Comparison of ENCODE assay signal across 20 cellular contexts in the genomic region with DNA sequence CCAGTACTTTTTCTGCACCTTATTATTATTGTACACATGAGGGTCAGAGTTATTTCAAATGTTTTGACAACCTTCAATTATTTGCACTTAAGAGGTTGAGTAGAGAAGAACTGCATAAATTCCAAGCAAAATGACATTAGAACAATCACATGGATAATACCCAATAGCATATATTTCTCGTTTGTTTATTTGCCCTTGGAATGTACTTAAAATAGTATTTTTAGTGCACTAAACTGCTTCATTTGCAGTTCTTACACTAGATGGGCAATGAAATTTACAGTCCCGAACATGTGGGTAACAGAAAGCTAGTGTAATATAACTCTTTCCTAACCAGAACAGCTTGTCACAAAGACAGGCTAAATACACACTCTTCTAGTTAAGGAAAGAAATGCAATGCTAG.
DNase-seq lines count a peak whose midpoint lies in the region; ATAC-seq and TF ChIP-seq lines count a peak whose summit lies in the region.
"Had no signal": no experiment of that assay in that cellular context is flagged by ENCODE, and none has a peak within 500 bp of the region (broad histone marks: within the 10 kb centered on the region; RNA-seq: fewer than 3 reads in every experiment).

No MANE protein-coding gene starts in this region.

- peak overlapping the region; percentile 40 for H3K4me3 Mint-ChIP-seq in CD8-positive, alpha-beta T cell
- H3K4me3 Mint-ChIP-seq in immature natural killer cell, result peak overlapping the region in 4 of 5 donors; percentile 62 to 79 (median 73)
- peak overlapping the region in 4 of 10 donors; percentile 12 to 52 (median 38) for H3K4me3 Mint-ChIP-seq in naive thymus-derived CD4-positive, alpha-beta T cell
- H3K4me3 Mint-ChIP-seq: HFFc6 had no signal

- 31% methylated on average over 2 of the region's 2 CpGs for WGBS in prostate gland

- peaks cover 97 to 100% (median 100%) of the 10 kb centered on the region in 10 experiments for H3K4me1 ChIP-seq in BLaER1 treated with 17β-estradiol and CSF1 and Interleukin-3, amounts not matched to agents 10 nM and 100 nM
- H3K4me1 ChIP-seq in CD8-positive, alpha-beta T cell (ENCODE audit: insufficient read depth, low read length), result peaks cover 43% of the 10 kb centered on the region
- H3K4me1 ChIP-seq in prostate gland (replicated peaks), result no peaks in the 10 kb centered on the region
- peaks cover 15 to 42% of the 10 kb centered on the region in 2 donors for H3K4me1 ChIP-seq in naive thymus-derived CD4-positive, alpha-beta T cell (ENCODE audit: control insufficient read depth in 2 of 2, insufficient read depth in 2 of 2, low read length in 2 of 2)

- POLR2A ChIA-PET in CD8-positive, alpha-beta T cell (lab: Charles Lee), result interaction anchor here (1.0 to 1.5 kb wide), 4 partner anchors 11 to 67 kb away, joined by 3 to 6 read pairs (median 4); no protein-coding TSS in a partner anchor
- POLR2A ChIA-PET in naive thymus-derived CD4-positive, alpha-beta T cell (lab: Charles Lee), result interaction anchor here (1.5 to 3.3 kb wide), 4 partner anchors 8 to 15 kb away, joined by 5 to 18 read pairs (median 15); no protein-coding TSS in a partner anchor

- CTCF ChIA-PET in CD8-positive, alpha-beta T cell (lab: Charles Lee), result interaction anchor here (1.2 to 2.9 kb wide), 4 partner anchors 12 to 39 kb away, joined by 3 to 9 read pairs (median 4); no protein-coding TSS in a partner anchor
- CTCF ChIA-PET in naive thymus-derived CD4-positive, alpha-beta T cell (lab: Charles Lee), result interaction anchor here (0.8 to 1.5 kb wide), 2 partner anchors 8 to 20 kb away, joined by 5 to 7 read pairs; no protein-coding TSS in a partner anchor

- intact Hi-C loops in CD8-positive, alpha-beta T cell (cut with DNase I, micrococcal nuclease), result no loop called here
- intact Hi-C loops in prostate gland (cut with DNase I), result no loop called here
- intact Hi-C loops in naive thymus-derived CD4-positive, alpha-beta T cell (cut with micrococcal nuclease), result no loop called here

- H3K27me3 ChIP-seq in BLaER1 treated with 17β-estradiol and CSF1 and Interleukin-3, amounts not matched to agents 10 nM and 100 nM, result no peaks in the 10 kb centered on the region
- H3K27me3 ChIP-seq in CD8-positive, alpha-beta T cell (ENCODE audit: insufficient read depth, low read length), result no peaks in the 10 kb centered on the region
- H3K27me3 ChIP-seq in prostate gland (replicated peaks; ENCODE audit: insufficient read depth), result no peaks in the 10 kb centered on the region
- H3K27me3 ChIP-seq in naive thymus-derived CD4-positive, alpha-beta T cell (ENCODE audit: control insufficient read depth in 2 of 2, insufficient read depth in 2 of 2, low read length in 2 of 2), result no peaks in the 10 kb centered on the region

- H3K4me3 ChIP-seq in BLaER1 treated with 17β-estradiol and CSF1 and Interleukin-3, amounts not matched to agents 10 nM and 100 nM, result no peak overlapping the region
- no peak overlapping the region for H3K4me3 ChIP-seq in CD8-positive, alpha-beta T cell (ENCODE audit: low read depth, low read length)
- no peak overlapping the region for H3K4me3 ChIP-seq in prostate gland
- H3K4me3 ChIP-seq in naive thymus-derived CD4-positive, alpha-beta T cell (ENCODE audit: low read length), result no peak overlapping the region

- peak overlapping the region in 5 of 11 experiments; percentile 23 to 59 (median 40); a peak in 5 of 22 replicates for H3K9ac ChIP-seq in BLaER1 treated with 17β-estradiol and CSF1 and Interleukin-3, amounts not matched to agents 10 nM and 100 nM

- H3K27me3 Mint-ChIP-seq in CD8-positive, alpha-beta T cell (ENCODE audit: low read depth), result no peaks in the 10 kb centered on the region
- H3K27me3 Mint-ChIP-seq in immature natural killer cell (ENCODE audit: low read depth in 3 of 3), result no peaks in the 10 kb centered on the region
- H3K27me3 Mint-ChIP-seq in naive thymus-derived CD4-positive, alpha-beta T cell, result peaks cover 0 to 11% (median 0%) of the 10 kb centered on the region in 5 donors
- H3K27me3 Mint-ChIP-seq: CD4-positive, CD25-positive, alpha-beta regulatory T cell had no signal

- H3K9me3 ChIP-seq in BLaER1 treated with 17β-estradiol and CSF1 and Interleukin-3, amounts not matched to agents 10 nM and 100 nM (replicated peaks in 1 of 11), result peaks cover 0 to 6% (median 0%) of the 10 kb centered on the region in 11 experiments; a peak in 1 of 22 replicates
- no peaks in the 10 kb centered on the region for H3K9me3 ChIP-seq in CD8-positive, alpha-beta T cell (ENCODE audit: low read length)
- H3K9me3 ChIP-seq in prostate gland, result no peaks in the 10 kb centered on the region
- H3K9me3 ChIP-seq in naive thymus-derived CD4-positive, alpha-beta T cell (ENCODE audit: control insufficient read depth in 2 of 3, low read length in 3 of 3), result no peaks in the 10 kb centered on the region

- H3K27ac Mint-ChIP-seq in CD8-positive, alpha-beta T cell, result peak overlapping the region; percentile 66
- H3K27ac Mint-ChIP-seq in immature natural killer cell, result peak overlapping the region in 5 of 6 donors; percentile 0 to 66 (median 32)
- H3K27ac Mint-ChIP-seq in naive thymus-derived CD4-positive, alpha-beta T cell, result peak overlapping the region in 4 of 9 donors; percentile 47 to 60 (median 54)
- H3K27ac Mint-ChIP-seq: HFFc6 had no signal

- peak overlapping the region; percentile 58 to 88 (median 78); a peak in 18 of 22 replicates for H3K27ac ChIP-seq in BLaER1 treated with 17β-estradiol and CSF1 and Interleukin-3, amounts not matched to agents 10 nM and 100 nM
- H3K27ac ChIP-seq in CD8-positive, alpha-beta T cell (ENCODE audit: low read depth, low read length), result no peak overlapping the region
- H3K27ac ChIP-seq in prostate gland, result no peak overlapping the region
- H3K27ac ChIP-seq in naive thymus-derived CD4-positive, alpha-beta T cell (ENCODE audit: low read depth, low read length), result no peak overlapping the region

- H3K36me3 Mint-ChIP-seq in CD8-positive, alpha-beta T cell, result peaks cover 11% of the 10 kb centered on the region
- peaks cover 0 to 6% (median 6%) of the 10 kb centered on the region in 3 donors for H3K36me3 Mint-ChIP-seq in immature natural killer cell
- H3K36me3 Mint-ChIP-seq in naive thymus-derived CD4-positive, alpha-beta T cell, result peaks cover 0 to 12% (median 7%) of the 10 kb centered on the region in 5 donors

- ATAC-seq in CD8-positive, alpha-beta T cell, result no peak
- ATAC-seq in HG03039 (IDR thresholded peaks at IDR 0.05; ENCODE audit: unreplicated experiment) (no peak), HG03460 (IDR thresholded peaks at IDR 0.05; ENCODE audit: unreplicated experiment) (no peak)
- ATAC-seq in naive thymus-derived CD4-positive, alpha-beta T cell, result no peak

- peaks cover 0 to 84% (median 0%) of the 10 kb centered on the region in 11 experiments; a peak in 5 of 22 replicates for H4K20me1 ChIP-seq in BLaER1 treated with 17β-estradiol and CSF1 and Interleukin-3, amounts not matched to agents 10 nM and 100 nM

- H3K4me2 ChIP-seq in BLaER1 treated with 17β-estradiol and CSF1 and Interleukin-3, amounts not matched to agents 10 nM and 100 nM, result peak overlapping the region; percentile 75 to 99 (median 89)

- DNase-seq in CD8-positive, alpha-beta T cell, result no peak
- DNase-seq in NCI-H2227 treated with DMSO at 0.1 percent for 48 hours (lab: John Stamatoyannopoulos, UW), result peak; percentile 43
- no peak for DNase-seq in immature natural killer cell
- no peak for DNase-seq in prostate gland (ENCODE audit: low spot score)
- no peak for DNase-seq in naive thymus-derived CD4-positive, alpha-beta T cell
- DNase-seq: ACHN; AML-193; CD4-positive, CD25-positive, alpha-beta regulatory T cell; DMS79 treated with DMSO at 0.1 percent for 48 hours; GOT3; HFFc6; KBM-7; NCI-H1092 treated with DMSO at 0.1 percent for 48 hours; NCI-H1694; NCI-H2107; NCI-H69; RPMI8226 had no signal

- H3K36me3 ChIP-seq in BLaER1 treated with 17β-estradiol and CSF1 and Interleukin-3, amounts not matched to agents 10 nM and 100 nM, result peaks cover 0 to 98% (median 63%) of the 10 kb centered on the region in 11 experiments; a peak in 18 of 22 replicates
- H3K36me3 ChIP-seq in CD8-positive, alpha-beta T cell (ENCODE audit: insufficient read depth, low read length), result no peaks in the 10 kb centered on the region
- no peaks in the 10 kb centered on the region for H3K36me3 ChIP-seq in prostate gland
- H3K36me3 ChIP-seq in naive thymus-derived CD4-positive, alpha-beta T cell (ENCODE audit: control insufficient read depth in 2 of 3, insufficient read depth in 3 of 3, low read length in 3 of 3), result no peaks in the 10 kb centered on the region

- H3K4me1 Mint-ChIP-seq in CD8-positive, alpha-beta T cell (ENCODE audit: low read depth), result peaks cover 24% of the 10 kb centered on the region
- peaks cover 0 to 32% of the 10 kb centered on the region in 2 donors for H3K4me1 Mint-ChIP-seq in immature natural killer cell
- H3K4me1 Mint-ChIP-seq in naive thymus-derived CD4-positive, alpha-beta T cell, result peaks cover 8 to 36% (median 20%) of the 10 kb centered on the region in 7 donors

- no peak for TF ChIP-seq CTCF in CD8-positive, alpha-beta T cell (IDR thresholded peaks at IDR 0.05)
- TF ChIP-seq CTCF in prostate gland (IDR thresholded peaks at IDR 0.05), result no peak

- no peaks in the 10 kb centered on the region for H3K9me3 Mint-ChIP-seq in CD8-positive, alpha-beta T cell
- H3K9me3 Mint-ChIP-seq in immature natural killer cell, result no peaks in the 10 kb centered on the region
- H3K9me3 Mint-ChIP-seq in naive thymus-derived CD4-positive, alpha-beta T cell, result peaks cover 0 to 1% (median 0%) of the 10 kb centered on the region in 11 donors
- H3K9me3 Mint-ChIP-seq: CD4-positive, CD25-positive, alpha-beta regulatory T cell; HFFc6 had no signal

- TF ChIP-seq POLR2A in prostate gland (IDR thresholded peaks at IDR 0.05), result no peak

Comparison
In these comparisons a context has a peak if more than half of its experiments do, and no peak if none do; other contexts are left out.
1. H3K27ac ChIP-seq: peak in BLaER1 treated with 17β-estradiol and CSF1 and Interleukin-3, amounts not matched to agents 10 nM and 100 nM (11 of 11); none in CD8-positive, alpha-beta T cell (single experiment), prostate gland (0 of 2) and naive thymus-derived CD4-positive, alpha-beta T cell (single experiment).